1 cellular context compared by ENCODE assay signal in genomic region chr12:63898764-63899337, GRCh38.
TF ChIP-seq lines count a peak whose summit lies in the region.

No MANE protein-coding gene starts in this region.

TF ChIP-seq in HepG2, 621 proteins besides CTCF, POLR2A, EP300 and RAD21 (continued from another document):
- TF ChIP-seq ZBTB40 (IDR thresholded peaks at IDR 0.05) (no peak), ZBTB40 (CRISPR knock-in tag; IDR thresholded peaks at IDR 0.05) (no peak), ZNF124 (CRISPR knock-in tag; IDR thresholded peaks at IDR 0.05) (no peak), KDM3A (CRISPR knock-in tag; IDR thresholded peaks at IDR 0.05; ENCODE audit: low read depth) (no peak)
TF ChIP-seq in HepG2: peak in this region for 0.
